Comparison of ENCODE assay signal across 1 cellular context in the genomic region with DNA sequence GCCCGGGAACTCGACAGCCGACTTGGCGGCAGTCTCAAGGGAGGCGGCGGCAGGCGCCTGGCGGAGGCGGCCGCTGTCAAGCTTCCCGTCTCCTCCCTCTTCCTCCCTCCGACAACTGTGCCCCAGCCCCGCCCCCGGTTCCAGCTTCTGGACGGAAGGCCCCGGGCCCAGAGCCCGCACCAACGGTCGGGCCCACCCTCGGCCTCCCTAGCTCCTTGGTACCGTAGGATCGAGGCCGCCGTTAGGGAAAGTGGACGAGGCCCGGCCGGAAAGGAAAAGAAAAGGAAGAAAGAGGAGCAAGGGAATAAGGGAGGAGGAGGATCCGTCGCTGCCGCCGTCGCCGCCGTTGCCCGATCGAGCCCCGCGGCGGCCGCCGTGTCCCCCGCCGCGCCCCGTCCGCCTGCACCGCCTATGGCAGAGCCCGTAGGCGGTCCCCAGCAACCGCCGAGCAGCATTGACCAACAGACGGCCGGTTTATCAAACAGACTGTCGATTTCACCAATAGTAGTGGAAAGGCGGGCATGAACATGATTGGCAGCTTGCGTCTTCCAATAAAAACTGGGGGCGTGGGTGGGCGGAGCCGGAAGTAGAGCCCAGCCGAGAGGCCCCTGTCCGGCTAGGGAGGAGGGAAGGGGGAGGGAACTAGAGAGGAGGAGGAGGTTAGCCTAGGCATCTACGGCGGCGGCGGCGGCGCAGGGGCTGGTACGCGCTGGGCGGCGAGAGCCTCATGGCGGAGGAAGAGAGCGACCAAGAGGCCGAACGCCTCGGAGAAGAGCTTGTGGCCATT.
TF ChIP-seq lines count a peak whose summit lies in the region.

A gene with protein sequence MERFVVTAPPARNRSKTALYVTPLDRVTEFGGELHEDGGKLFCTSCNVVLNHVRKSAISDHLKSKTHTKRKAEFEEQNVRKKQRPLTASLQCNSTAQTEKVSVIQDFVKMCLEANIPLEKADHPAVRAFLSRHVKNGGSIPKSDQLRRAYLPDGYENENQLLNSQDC (minus strand): TSS at position 413 of the 787 bp plus-strand sequence. CDS start 3,029 bp downstream, outside the sequence.
Gene ZNF654, plus strand, starts transcription at position 663 of the 787 bp plus-strand sequence. Its CDS starts 65 bp downstream, at position 728.

TF ChIP-seq in K562, 482 proteins besides CTCF, POLR2A, EP300 and RAD21 (continued from another document and continues in another):
- no peak for TF ChIP-seq THAP7 (CRISPR knock-in tag; IDR thresholded peaks at IDR 0.05)
- TF ChIP-seq ZFP1 (CRISPR knock-in tag; IDR thresholded peaks at IDR 0.05), result no peak
- TF ChIP-seq, protein P1, sequence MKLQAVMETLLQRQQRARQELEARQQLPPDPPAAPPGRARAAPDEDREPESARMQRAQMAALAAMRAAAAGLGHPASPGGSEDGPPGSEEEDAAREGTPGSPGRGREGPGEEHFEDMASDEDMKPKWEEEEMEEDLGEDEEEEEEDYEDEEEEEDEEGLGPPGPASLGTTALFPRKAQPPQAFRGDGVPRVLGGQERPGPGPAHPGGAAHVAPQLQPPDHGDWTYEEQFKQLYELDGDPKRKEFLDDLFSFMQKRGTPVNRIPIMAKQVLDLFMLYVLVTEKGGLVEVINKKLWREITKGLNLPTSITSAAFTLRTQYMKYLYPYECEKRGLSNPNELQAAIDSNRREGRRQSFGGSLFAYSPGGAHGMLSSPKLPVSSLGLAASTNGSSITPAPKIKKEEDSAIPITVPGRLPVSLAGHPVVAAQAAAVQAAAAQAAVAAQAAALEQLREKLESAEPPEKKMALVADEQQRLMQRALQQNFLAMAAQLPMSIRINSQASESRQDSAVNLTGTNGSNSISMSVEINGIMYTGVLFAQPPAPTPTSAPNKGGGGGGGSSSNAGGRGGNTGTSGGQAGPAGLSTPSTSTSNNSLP (IDR thresholded peaks at IDR 0.05; ENCODE audit: borderline replicate concordance, low read depth, low read length), result peak; percentile 72; the same call in 1 of the 2 replicates
- no peak for TF ChIP-seq ZNF507 (tag; conservative IDR thresholded peaks at IDR 0.05)
- peak; percentile 92 for TF ChIP-seq ELF1 (tag; IDR thresholded peaks at IDR 0.05)
- TF ChIP-seq ZNF609 (CRISPR knock-in tag; IDR thresholded peaks at IDR 0.05; ENCODE audit: borderline replicate concordance), result no peak
- no peak for TF ChIP-seq DACH1 (IDR thresholded peaks at IDR 0.05; ENCODE audit: partially characterized antibody)
- 0 out of 2 replicates have a peak, but pooled peaks have one; percentile 22 for TF ChIP-seq FOXJ2 (tag; IDR thresholded peaks at IDR 0.05)
- no peak; the same call in 1 of the 2 replicates for TF ChIP-seq RNF2 (IDR thresholded peaks at IDR 0.05)
- TF ChIP-seq, protein P2, sequence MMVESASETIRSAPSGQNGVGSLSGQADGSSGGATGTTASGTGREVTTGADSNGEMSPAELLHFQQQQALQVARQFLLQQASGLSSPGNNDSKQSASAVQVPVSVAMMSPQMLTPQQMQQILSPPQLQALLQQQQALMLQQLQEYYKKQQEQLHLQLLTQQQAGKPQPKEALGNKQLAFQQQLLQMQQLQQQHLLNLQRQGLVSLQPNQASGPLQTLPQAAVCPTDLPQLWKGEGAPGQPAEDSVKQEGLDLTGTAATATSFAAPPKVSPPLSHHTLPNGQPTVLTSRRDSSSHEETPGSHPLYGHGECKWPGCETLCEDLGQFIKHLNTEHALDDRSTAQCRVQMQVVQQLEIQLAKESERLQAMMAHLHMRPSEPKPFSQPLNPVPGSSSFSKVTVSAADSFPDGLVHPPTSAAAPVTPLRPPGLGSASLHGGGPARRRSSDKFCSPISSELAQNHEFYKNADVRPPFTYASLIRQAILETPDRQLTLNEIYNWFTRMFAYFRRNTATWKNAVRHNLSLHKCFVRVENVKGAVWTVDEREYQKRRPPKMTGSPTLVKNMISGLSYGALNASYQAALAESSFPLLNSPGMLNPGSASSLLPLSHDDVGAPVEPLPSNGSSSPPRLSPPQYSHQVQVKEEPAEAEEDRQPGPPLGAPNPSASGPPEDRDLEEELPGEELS (CRISPR knock-in tag; IDR thresholded peaks at IDR 0.05; ENCODE audit: borderline replicate concordance), result no peak
- TF ChIP-seq ZNF584 (CRISPR knock-in tag; IDR thresholded peaks at IDR 0.05; ENCODE audit: low read depth), result no peak
- TF ChIP-seq NELFE (IDR thresholded peaks at IDR 0.05; ENCODE audit: insufficient read depth, insufficient read length), result no peak
- TF ChIP-seq, protein P3, sequence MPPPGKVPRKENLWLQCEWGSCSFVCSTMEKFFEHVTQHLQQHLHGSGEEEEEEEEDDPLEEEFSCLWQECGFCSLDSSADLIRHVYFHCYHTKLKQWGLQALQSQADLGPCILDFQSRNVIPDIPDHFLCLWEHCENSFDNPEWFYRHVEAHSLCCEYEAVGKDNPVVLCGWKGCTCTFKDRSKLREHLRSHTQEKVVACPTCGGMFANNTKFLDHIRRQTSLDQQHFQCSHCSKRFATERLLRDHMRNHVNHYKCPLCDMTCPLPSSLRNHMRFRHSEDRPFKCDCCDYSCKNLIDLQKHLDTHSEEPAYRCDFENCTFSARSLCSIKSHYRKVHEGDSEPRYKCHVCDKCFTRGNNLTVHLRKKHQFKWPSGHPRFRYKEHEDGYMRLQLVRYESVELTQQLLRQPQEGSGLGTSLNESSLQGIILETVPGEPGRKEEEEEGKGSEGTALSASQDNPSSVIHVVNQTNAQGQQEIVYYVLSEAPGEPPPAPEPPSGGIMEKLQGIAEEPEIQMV (tag; conservative IDR thresholded peaks at IDR 0.05; ENCODE audit: low read depth), result no peak
- no peak for TF ChIP-seq CBFB (CRISPR knock-in tag; IDR thresholded peaks at IDR 0.05)
- TF ChIP-seq CBX3 (IDR thresholded peaks at IDR 0.05; ENCODE audit: borderline replicate concordance in 1 of 2, low read length in 2 of 2), result no peak
- TF ChIP-seq CGGBP1 (CRISPR knock-in tag; IDR thresholded peaks at IDR 0.05), result peak; percentile 81; the same call in 1 of the 2 replicates
- no peak for TF ChIP-seq ZBTB9 (CRISPR knock-in tag; IDR thresholded peaks at IDR 0.05)
- no peak for TF ChIP-seq STAG1 (CRISPR knock-in tag; IDR thresholded peaks at IDR 0.05; ENCODE audit: borderline replicate concordance)
- peak in 2 of 3 experiments; percentile 47 to 51 for TF ChIP-seq YY1 (IDR thresholded peaks at IDR 0.05; ENCODE audit: borderline replicate concordance in 1 of 3, control insufficient read depth in 1 of 3, extremely low read depth in 1 of 3, insufficient read depth in 3 of 3, insufficient read length in 1 of 3, insufficient replicate concordance in 2 of 3, low read depth in 1 of 3, low read length in 2 of 3)
- TF ChIP-seq, protein P4, sequence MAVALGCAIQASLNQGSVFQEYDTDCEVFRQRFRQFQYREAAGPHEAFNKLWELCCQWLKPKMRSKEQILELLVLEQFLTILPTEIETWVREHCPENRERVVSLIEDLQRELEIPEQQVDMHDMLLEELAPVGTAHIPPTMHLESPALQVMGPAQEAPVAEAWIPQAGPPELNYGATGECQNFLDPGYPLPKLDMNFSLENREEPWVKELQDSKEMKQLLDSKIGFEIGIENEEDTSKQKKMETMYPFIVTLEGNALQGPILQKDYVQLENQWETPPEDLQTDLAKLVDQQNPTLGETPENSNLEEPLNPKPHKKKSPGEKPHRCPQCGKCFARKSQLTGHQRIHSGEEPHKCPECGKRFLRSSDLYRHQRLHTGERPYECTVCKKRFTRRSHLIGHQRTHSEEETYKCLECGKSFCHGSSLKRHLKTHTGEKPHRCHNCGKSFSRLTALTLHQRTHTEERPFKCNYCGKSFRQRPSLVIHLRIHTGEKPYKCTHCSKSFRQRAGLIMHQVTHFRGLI (CRISPR knock-in tag; IDR thresholded peaks at IDR 0.05), result no peak
- peak; percentile 80 for TF ChIP-seq SMAD4 (CRISPR knock-in tag; conservative IDR thresholded peaks at IDR 0.05)
- no peak for TF ChIP-seq HDAC8 (tag; IDR thresholded peaks at IDR 0.05)
- no peak for TF ChIP-seq ARID1B (IDR thresholded peaks at IDR 0.05)
- TF ChIP-seq PPARD (CRISPR knock-in tag; IDR thresholded peaks at IDR 0.05), result no peak
- no peak for TF ChIP-seq ZNF830 (CRISPR knock-in tag; IDR thresholded peaks at IDR 0.05)
- no peak for TF ChIP-seq DNMT1 (IDR thresholded peaks at IDR 0.05)
- TF ChIP-seq JUN (IDR thresholded peaks at IDR 0.05; ENCODE audit: borderline replicate concordance, low read depth, low read length), result no peak
- no peak for TF ChIP-seq JUN (CRISPR knock-in tag; IDR thresholded peaks at IDR 0.05; ENCODE audit: borderline replicate concordance)
- TF ChIP-seq GATAD2B (IDR thresholded peaks at IDR 0.05; ENCODE audit: borderline replicate concordance), result no peak
- TF ChIP-seq SFPQ (IDR thresholded peaks at IDR 0.05; ENCODE audit: low read depth, low read length), result no peak
- TF ChIP-seq ELK1 (CRISPR knock-in tag; IDR thresholded peaks at IDR 0.05), result no peak
- no peak for TF ChIP-seq ZNF165 (CRISPR knock-in tag; IDR thresholded peaks at IDR 0.05; ENCODE audit: borderline replicate concordance)
- TF ChIP-seq ZBTB26 (CRISPR knock-in tag; IDR thresholded peaks at IDR 0.05), result no peak
- TF ChIP-seq TAF9B (IDR thresholded peaks at IDR 0.05; ENCODE audit: partially characterized antibody), result peak; percentile 27
